ENCODE assay signal across 8 cellular contexts in the genomic region with DNA sequence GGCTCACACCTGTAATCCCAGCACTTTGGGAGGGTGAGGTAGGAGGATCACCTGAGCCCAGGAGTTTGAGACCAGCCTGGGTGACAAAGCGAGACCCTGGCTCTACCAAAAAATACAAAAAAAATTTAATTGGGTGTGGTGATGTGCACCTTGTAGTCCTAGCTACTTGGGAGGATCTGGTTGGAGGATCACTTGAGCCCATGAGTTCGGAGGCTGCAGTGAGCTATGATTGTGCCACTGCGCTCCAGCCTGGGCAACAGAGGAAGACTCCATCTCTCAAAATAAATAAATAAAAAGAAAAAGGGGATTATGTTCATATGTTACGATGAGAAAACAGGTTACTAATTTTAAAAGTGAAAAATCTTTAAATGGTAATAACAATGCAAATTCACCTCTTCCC. TPM values are rescaled to one million over a fixed set of nuclear protein-coding genes. Genes with fewer than 3 reads are reported as not detected.
DNase-seq lines count a peak whose midpoint lies in the region; ATAC-seq and TF ChIP-seq lines count a peak whose summit lies in the region.

No MANE protein-coding gene starts in this region.

- H3K4me3 Mint-ChIP-seq in CD4-positive, alpha-beta T cell: peak overlapping the region; percentile 88
- no peak overlapping the region for H3K4me3 Mint-ChIP-seq in nephron progenitor cell

- H3K27me3 ChIP-seq in CD4-positive, alpha-beta T cell (ENCODE audit: control insufficient read depth, insufficient read depth, low read length): no peaks in the 10 kb centered on the region
- H3K27me3 ChIP-seq in MG63 (no peaks in the 10 kb centered on the region), neutrophil (no peaks in the 10 kb centered on the region)

- intact Hi-C loops in CD4-positive, alpha-beta T cell (cut with DNase I, micrococcal nuclease): loop anchor here (5.0 to 10.0 kb wide), 2 partner anchors 32 to 285 kb away; partner anchors contain the start of genes RFWD3 (in 2 of the 2) and WDR59 (in 2 of the 2)

- CTCF ChIA-PET in CD4-positive, alpha-beta T cell (lab: Charles Lee): interaction anchor here (1.3 to 1.9 kb wide), 2 partner anchors 13 to 32 kb away, joined by 4 to 6 read pairs; no protein-coding TSS in a partner anchor

- peak overlapping the region; percentile 87 for H3K27ac Mint-ChIP-seq in CD4-positive, alpha-beta T cell
- no peak overlapping the region for H3K27ac Mint-ChIP-seq in nephron progenitor cell

- DNase-seq in CD4-positive, alpha-beta T cell: no peak
- no peak for DNase-seq in MG63
- DNase-seq in choroid plexus epithelial cell (ENCODE audit: low read depth): no peak
- no peak for DNase-seq in nephron progenitor cell
- DNase-seq in SIG-M5 treated with dmso at 0.1 percent for 504 hours (lab: John Stamatoyannopoulos, UW; ENCODE audit: unreplicated experiment): no peak

- H3K9me3 ChIP-seq in CD4-positive, alpha-beta T cell (ENCODE audit: control insufficient read depth, low read length): no peaks in the 10 kb centered on the region
- H3K9me3 ChIP-seq in MG63 (no peaks in the 10 kb centered on the region), neutrophil (no peaks in the 10 kb centered on the region)

- H3K36me3 ChIP-seq in MG63 (peaks cover 2% of the 10 kb centered on the region; the same call in 1 of the 2 replicates), neutrophil (peaks cover 16% of the 10 kb centered on the region)

- H3K4me1 ChIP-seq in neutrophil (ENCODE audit: control insufficient read depth in 1 of 2, insufficient read depth in 1 of 2, low read depth in 1 of 2, low read length in 1 of 2): peaks cover 72 to 90% of the 10 kb centered on the region in 2 experiments

- peaks cover 30% of the 10 kb centered on the region for H3K36me3 Mint-ChIP-seq in CD4-positive, alpha-beta T cell (ENCODE audit: low read depth)
- no peaks in the 10 kb centered on the region for H3K36me3 Mint-ChIP-seq in nephron progenitor cell (ENCODE audit: low read depth)

- no peak for TF ChIP-seq CTCF in CD4-positive, alpha-beta T cell (IDR thresholded peaks at IDR 0.05)
- TF ChIP-seq CTCF in choroid plexus epithelial cell (conservative IDR thresholded peaks at IDR 0.05; ENCODE audit: low read depth, low read length) (no peak), neutrophil (IDR thresholded peaks at IDR 0.05) (no peak), nephron progenitor cell (IDR thresholded peaks at IDR 0.05) (no peak)

- H3K27ac ChIP-seq in CD4-positive, alpha-beta T cell (ENCODE audit: low read depth, low read length): no peak overlapping the region
- peak overlapping the region; percentile 96 for H3K27ac ChIP-seq in neutrophil

- H3K4me3 ChIP-seq in MG63 (peak overlapping the region; percentile 65), choroid plexus epithelial cell (ENCODE audit: low read depth, low read length) (peak overlapping the region; percentile 92), neutrophil (ENCODE audit: low read depth in 1 of 2, low read length in 1 of 2) (peak overlapping the region; percentile 74 to 87)

- no peaks in the 10 kb centered on the region for H3K9me3 Mint-ChIP-seq in CD4-positive, alpha-beta T cell
- peaks cover 8% of the 10 kb centered on the region for H3K9me3 Mint-ChIP-seq in nephron progenitor cell

- POLR2A ChIA-PET in CD4-positive, alpha-beta T cell (lab: Charles Lee): interaction anchor here (0.7 to 2.9 kb wide), 6 partner anchors 12 to 734 kb away, joined by 3 to 34 read pairs (median 4); partner anchors contain the start of genes CFDP1, GLG1, RFWD3 and WDR59

- peaks cover 67% of the 10 kb centered on the region for H3K4me1 Mint-ChIP-seq in CD4-positive, alpha-beta T cell (ENCODE audit: low read depth)
- peaks cover 16% of the 10 kb centered on the region for H3K4me1 Mint-ChIP-seq in nephron progenitor cell

- no peak for ATAC-seq in CD4-positive, alpha-beta T cell (ENCODE audit: poor library complexity)
- ATAC-seq in HG02678 (IDR thresholded peaks at IDR 0.05; ENCODE audit: unreplicated experiment) (no peak), HG02642 (IDR thresholded peaks at IDR 0.05; ENCODE audit: poor library complexity, unreplicated experiment) (no peak)

- H3K27me3 Mint-ChIP-seq in CD4-positive, alpha-beta T cell: no peaks in the 10 kb centered on the region
- peaks cover 39% of the 10 kb centered on the region for H3K27me3 Mint-ChIP-seq in nephron progenitor cell (ENCODE audit: low read depth, poor library complexity)

RNA-seq across cellular contexts. Expression of gene MLKL, which starts 1.0 kb away (rescaled TPM):
- total RNA-seq in CD4-positive, alpha-beta T cell: 10 to 100 TPM; 29.1 to 30.0 TPM
- total RNA-seq in MG63 (2014; rRNA removed; shearing (Covaris generic); ENCODE audit: low replicate concordance): 2.8 and 8.3 TPM in 2 replicates

RNA-seq across cellular contexts. Expression of gene RFWD3, which starts 33.0 kb away (rescaled TPM):
- 10 to 100 TPM; 44.9 to 47.0 TPM for total RNA-seq in CD4-positive, alpha-beta T cell
- total RNA-seq in MG63 (2014; rRNA removed; shearing (Covaris generic); ENCODE audit: low replicate concordance): 17.4 and 20.2 TPM in 2 replicates
